ENCODE assay signal across 1 cellular context in genomic region chr2:241598487-241598886, GRCh38.
TF ChIP-seq lines count a peak whose summit lies in the region.

No MANE protein-coding gene starts in this region.

TF ChIP-seq in K562, 482 proteins besides CTCF, POLR2A, EP300 and RAD21:
- no peak for TF ChIP-seq ILK (tag; IDR thresholded peaks at IDR 0.05; ENCODE audit: borderline replicate concordance, low read depth)
- no peak for TF ChIP-seq ZFX (CRISPR knock-in tag; IDR thresholded peaks at IDR 0.05)
- no peak for TF ChIP-seq STAT5A (IDR thresholded peaks at IDR 0.05; ENCODE audit: borderline replicate concordance, low read length)
- no peak for TF ChIP-seq NFXL1 (CRISPR knock-in tag; IDR thresholded peaks at IDR 0.05)
- no peak for TF ChIP-seq SOX6 (IDR thresholded peaks at IDR 0.05)
- no peak for TF ChIP-seq ZNF511 (CRISPR knock-in tag; IDR thresholded peaks at IDR 0.05)
- no peak for TF ChIP-seq SLC30A9 (CRISPR knock-in tag; IDR thresholded peaks at IDR 0.05)
- TF ChIP-seq ZNF449 (CRISPR knock-in tag; IDR thresholded peaks at IDR 0.05), result no peak
- TF ChIP-seq ZNF830 (CRISPR knock-in tag; IDR thresholded peaks at IDR 0.05), result no peak
- no peak for TF ChIP-seq TGIF2 (CRISPR knock-in tag; IDR thresholded peaks at IDR 0.05)
- TF ChIP-seq ZMIZ1 (IDR thresholded peaks at IDR 0.05; ENCODE audit: low read depth in 2 of 2, low read length in 2 of 2), result no peak
- TF ChIP-seq ZNF583 (CRISPR knock-in tag; IDR thresholded peaks at IDR 0.05), result no peak
- TF ChIP-seq ZNF184 (CRISPR knock-in tag; IDR thresholded peaks at IDR 0.05), result no peak
